Comparison of ENCODE assay signal across 36 cellular contexts in the genomic region with DNA sequence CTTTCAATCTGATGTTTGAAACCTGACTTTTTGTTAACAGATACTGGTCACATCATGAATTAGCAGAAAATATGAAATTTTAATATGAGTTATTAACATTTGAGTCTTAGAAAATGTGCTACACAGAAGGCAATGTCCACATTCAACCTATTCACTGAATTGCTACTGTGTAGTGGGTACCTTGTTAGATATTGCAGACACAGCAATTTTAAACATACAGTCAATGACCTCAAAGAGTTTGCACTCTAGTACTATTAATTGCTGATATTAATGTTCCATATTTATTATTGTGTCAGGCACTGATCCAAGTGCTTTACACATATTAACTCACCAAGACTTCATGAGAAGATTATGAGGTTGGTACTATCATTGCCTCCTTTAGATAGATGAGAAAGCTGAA.
DNase-seq lines count a peak whose midpoint lies in the region; ATAC-seq, FAIRE-seq and TF ChIP-seq lines count a peak whose summit lies in the region.
"Had no signal": no experiment of that assay in that cellular context is flagged by ENCODE, and none has a peak within 500 bp of the region (broad histone marks: within the 10 kb centered on the region; RNA-seq: fewer than 3 reads in every experiment).

No MANE protein-coding gene starts in this region.

- TF ChIP-seq EP300 in HepG2 (IDR thresholded peaks at IDR 0.05; ENCODE audit: low read depth in 2 of 2, low read length in 2 of 2) (no peak), HepG2 (CRISPR knock-in tag; IDR thresholded peaks at IDR 0.05; ENCODE audit: borderline replicate concordance) (no peak), A549 (IDR thresholded peaks at IDR 0.05) (no peak), K562 (IDR thresholded peaks at IDR 0.05; ENCODE audit: low read length) (no peak)

- ATAC-seq in HepG2 (no peak), right lobe of liver (no peak), A549 (no peak), IMR-90 (ENCODE audit: low read depth) (no peak), K562 (no peak)
- no peak for ATAC-seq in activated T-helper 17 cell treated with anti-CD3 and anti-CD28 coated beads, Interleukin-2, amount 50 U/mL, for 72 hours (replicated peaks)
- ATAC-seq: CD8-positive, alpha-beta T cell had no signal

- H3K9me3 Mint-ChIP-seq in activated T-helper 17 cell treated with anti-CD3 and anti-CD28 coated beads, Interleukin-2, amount 50 U/mL, for 72 hours: no peaks in the 10 kb centered on the region
- H3K9me3 Mint-ChIP-seq: CD4-positive, alpha-beta memory T cell; CD4-positive, alpha-beta T cell; CD8-positive, alpha-beta memory T cell; CD8-positive, alpha-beta T cell had no signal

- H4K8ac ChIP-seq in IMR-90 (ENCODE audit: low read depth in 2 of 2, low read length in 2 of 2): no peak overlapping the region

- H3K27ac ChIP-seq in HepG2 (ENCODE audit: extremely low read length, insufficient read depth, low read length): no peak overlapping the region
- no peak overlapping the region for H3K27ac ChIP-seq in right lobe of liver
- H3K27ac ChIP-seq in A549: no peak overlapping the region
- no peak overlapping the region for H3K27ac ChIP-seq in IMR-90 (ENCODE audit: insufficient read depth, low read length)
- no peak overlapping the region for H3K27ac ChIP-seq in K562 (ENCODE audit: extremely low read depth, low read depth, low read length)
- H3K27ac ChIP-seq: 22Rv1; BLaER1; BLaER1 treated with 17β-estradiol and CSF1 and Interleukin-3, amounts not matched to agents 10 nM and 100 nM; C4-2B had no signal

- DNase-seq in HepG2 (ENCODE audit: low spot score) (no peak), right lobe of liver (no peak), A549 (ENCODE audit: low read depth in 1 of 2, low spot score in 1 of 2) (no peak), IMR-90 (no peak), K562 (ENCODE audit: extremely low read depth in 1 of 4, low spot score in 3 of 4) (no peak), NCI-H2107 treated with DMSO at 0.1 percent for 48 hours (lab: John Stamatoyannopoulos, UW; ENCODE audit: unreplicated experiment) (no peak)
- no peak for DNase-seq in stimulated activated CD4-positive, alpha-beta T cell treated with anti-CD3 and anti-CD28 coated beads, Interleukin-12 subunit alpha, Interleukin-12 subunit beta, amount 100 ng/mL, for 4 hours
- DNase-seq: 8988T; ACHN; AML-193; BE2C; C1 segment of cervical spinal cord; Caco-2; Calu3; CD4-positive, alpha-beta memory T cell; CD4-positive, alpha-beta T cell; CD4-positive, CD25-positive, alpha-beta regulatory T cell; CD8-positive, alpha-beta memory T cell; CD8-positive, alpha-beta T cell; COR-L47; DMS 273 treated with DMSO at 0.1 percent for 48 hours; DMS153; DMS53; DMS79; DMS79 treated with DMSO at 0.1 percent for 48 hours; DND-41; EL had no signal

- BruUV-seq in HepG2 (replicated peaks; lab: Mats Ljungman, UMichigan): no TSS peak
- BruUV-seq in IMR-90 (replicated peaks; lab: Mats Ljungman, UMichigan): no TSS peak
- BruUV-seq in K562 (replicated peaks; lab: Mats Ljungman, UMichigan): no TSS peak

- H3K79me1 ChIP-seq in IMR-90 (ENCODE audit: low read depth in 1 of 2, low read length in 2 of 2): no peaks in the 10 kb centered on the region

- POLR2A ChIA-PET in HepG2 (lab: Yijun Ruan, JAX) (no interaction called here), A549 (lab: Yijun Ruan, JAX) (no interaction called here), IMR-90 (lab: Charles Lee; ENCODE audit: unreplicated experiment) (no interaction called here), K562 (lab: Yijun Ruan, JAX) (no interaction called here)

- dilution Hi-C loops in IMR-90 (cut with HindIII; ENCODE audit: low sequenced_read_pairs, unreplicated experiment): no loop called here

- H3K4ac ChIP-seq in IMR-90 (ENCODE audit: low read depth, low read length): no peak overlapping the region

- in situ Hi-C loops in HepG2 (cut with HindIII; ENCODE audit: extremely low pct_ligation_motif_present, low pct_unique_long_range_greater_than_20kb): no loop called here
- in situ Hi-C loops in IMR-90 (cut with MboI; ENCODE audit: low sequenced_read_pairs): no loop called here
- in situ Hi-C loops in K562 (cut with MboI): no loop called here

- no peak overlapping the region for H3K27ac Mint-ChIP-seq in activated T-helper 17 cell treated with anti-CD3 and anti-CD28 coated beads, Interleukin-2, amount 50 U/mL, for 72 hours
- H3K27ac Mint-ChIP-seq: B cell; CD14-positive monocyte; CD4-positive, alpha-beta memory T cell; CD4-positive, alpha-beta T cell; CD4-positive, CD25-positive, alpha-beta regulatory T cell; CD8-positive, alpha-beta memory T cell; CD8-positive, alpha-beta T cell had no signal

- H3K23ac ChIP-seq in IMR-90 (ENCODE audit: low read depth, low read length): no peak overlapping the region

- CTCF ChIA-PET in HepG2 (lab: Yijun Ruan, JAX; ENCODE audit: low intra/inter-chr PET ratio, low total read pairs) (no interaction called here), A549 (lab: Yijun Ruan, JAX) (no interaction called here), IMR-90 (lab: Yijun Ruan, JAX) (no interaction called here), K562 (lab: Yijun Ruan, JAX; ENCODE audit: low intra/inter-chr PET ratio) (no interaction called here)

- intact Hi-C loops in HepG2 (cut with micrococcal nuclease; ENCODE audit: unreplicated experiment) (no loop called here), right lobe of liver (cut with DNase I) (no loop called here), IMR-90 (cut with micrococcal nuclease) (no loop called here), K562 (cut with micrococcal nuclease) (no loop called here)

- H4K20me1 ChIP-seq in HepG2 (ENCODE audit: insufficient read depth, low read length) (no peaks in the 10 kb centered on the region), IMR-90 (ENCODE audit: insufficient read depth, low read length) (no peaks in the 10 kb centered on the region), K562 (replicated peaks; ENCODE audit: control insufficient read depth, insufficient read depth, low read length) (no peaks in the 10 kb centered on the region)
- H4K20me1 ChIP-seq: BLaER1; BLaER1 treated with 17β-estradiol and CSF1 and Interleukin-3, amounts not matched to agents 10 nM and 100 nM had no signal

- FAIRE-seq in HepG2 (lab: Jason Lieb, UNC) (no peak), A549 (lab: Jason Lieb, UNC) (no peak), K562 (lab: Jason Lieb, UNC) (no peak)
- FAIRE-seq: A204.1, D721Med had no signal

- no peak overlapping the region for H2AK9ac ChIP-seq in IMR-90 (replicated peaks; ENCODE audit: low read depth, low read length, poor library complexity)

- no peak overlapping the region for H2AK5ac ChIP-seq in IMR-90 (ENCODE audit: low read depth, low read length)

- no peak overlapping the region for H2BK20ac ChIP-seq in IMR-90 (ENCODE audit: low read depth, low read length)

- TF ChIP-seq POLR2A in HepG2 (IDR thresholded peaks at IDR 0.05; ENCODE audit: insufficient read depth in 1 of 2, low read depth in 2 of 2, low read length in 2 of 2): no peak
- no peak for TF ChIP-seq POLR2A in right lobe of liver (IDR thresholded peaks at IDR 0.05)
- no peak for TF ChIP-seq POLR2A in A549 (IDR thresholded peaks at IDR 0.05; ENCODE audit: low read length)
- TF ChIP-seq POLR2A in IMR-90 (IDR thresholded peaks at IDR 0.05; ENCODE audit: low read depth, low read length): no peak
- TF ChIP-seq POLR2A in K562 (conservative IDR thresholded peaks at IDR 0.05): no peak

- no peak overlapping the region for H2BK5ac ChIP-seq in IMR-90 (ENCODE audit: low read depth, low read length, poor library complexity, severe bottlenecking)

- no peaks in the 10 kb centered on the region for H3K4me1 Mint-ChIP-seq in activated T-helper 17 cell treated with anti-CD3 and anti-CD28 coated beads, Interleukin-2, amount 50 U/mL, for 72 hours
- H3K4me1 Mint-ChIP-seq: B cell; CD14-positive monocyte; CD4-positive, alpha-beta memory T cell; CD4-positive, CD25-positive, alpha-beta regulatory T cell; CD8-positive, alpha-beta memory T cell had no signal

- H3K27me3 Mint-ChIP-seq in activated T-helper 17 cell treated with anti-CD3 and anti-CD28 coated beads, Interleukin-2, amount 50 U/mL, for 72 hours: peaks cover 5% of the 10 kb centered on the region

- H3K9ac ChIP-seq in HepG2 (ENCODE audit: insufficient read depth, low read depth, low read length): no peak overlapping the region
- no peak overlapping the region for H3K9ac ChIP-seq in IMR-90 (ENCODE audit: low read depth, low read length)
- no peak overlapping the region for H3K9ac ChIP-seq in K562 (ENCODE audit: insufficient read depth in 1 of 2, low read depth in 2 of 2, low read length in 2 of 2)
- H3K9ac ChIP-seq: BLaER1; BLaER1 treated with 17β-estradiol and CSF1 and Interleukin-3, amounts not matched to agents 10 nM and 100 nM had no signal

- H3K14ac ChIP-seq in IMR-90 (replicated peaks; ENCODE audit: low read depth, low read length): no peak overlapping the region

- no peak overlapping the region for H3K56ac ChIP-seq in IMR-90 (ENCODE audit: extremely low read depth, insufficient read depth, low read length)

- TF ChIP-seq RAD21 in HepG2 (CRISPR knock-in tag; IDR thresholded peaks at IDR 0.05): no peak
- no peak for TF ChIP-seq RAD21 in A549 (conservative IDR thresholded peaks at IDR 0.05 in 1 of 2, IDR thresholded peaks at IDR 0.05 in 1 of 2)
- TF ChIP-seq RAD21 in IMR-90 (IDR thresholded peaks at IDR 0.05; ENCODE audit: low read length): no peak
- no peak for TF ChIP-seq RAD21 in K562 (CRISPR knock-in tag; conservative IDR thresholded peaks at IDR 0.05 in 1 of 2, IDR thresholded peaks at IDR 0.05 in 1 of 2)

- H3K4me1 ChIP-seq in HepG2 (ENCODE audit: insufficient read depth, low read length) (no peaks in the 10 kb centered on the region), right lobe of liver (no peaks in the 10 kb centered on the region), A549 (no peaks in the 10 kb centered on the region), IMR-90 (ENCODE audit: control insufficient read depth, insufficient read depth, low read length) (no peaks in the 10 kb centered on the region), K562 (replicated peaks in 1 of 2; ENCODE audit: control insufficient read depth in 2 of 2, insufficient read depth in 2 of 2, low read length in 2 of 2) (no peaks in the 10 kb centered on the region)
- H3K4me1 ChIP-seq: BE2C; BLaER1; BLaER1 treated with 17β-estradiol and CSF1 and Interleukin-3, amounts not matched to agents 10 nM and 100 nM; Caco-2 had no signal

- H3K36me3 ChIP-seq in HepG2 (replicated peaks in 1 of 2; ENCODE audit: control insufficient read depth in 1 of 2, insufficient read depth in 2 of 2, low read length in 2 of 2) (no peaks in the 10 kb centered on the region), right lobe of liver (no peaks in the 10 kb centered on the region), IMR-90 (ENCODE audit: control insufficient read depth, insufficient read depth, low read length) (no peaks in the 10 kb centered on the region), K562 (ENCODE audit: control insufficient read depth, insufficient read depth, low read length) (no peaks in the 10 kb centered on the region)
- H3K36me3 ChIP-seq: BE2C; BLaER1; BLaER1 treated with 17β-estradiol and CSF1 and Interleukin-3, amounts not matched to agents 10 nM and 100 nM had no signal

- no peak overlapping the region for H3K18ac ChIP-seq in IMR-90 (ENCODE audit: low read depth, low read length)

- TF ChIP-seq CTCF in HepG2 (CRISPR knock-in tag; IDR thresholded peaks at IDR 0.05): no peak
- no peak for TF ChIP-seq CTCF in right lobe of liver (IDR thresholded peaks at IDR 0.05)
- no peak for TF ChIP-seq CTCF in A549 (IDR thresholded peaks at IDR 0.05)
- no peak for TF ChIP-seq CTCF in IMR-90 (conservative IDR thresholded peaks at IDR 0.05; ENCODE audit: low read depth, low read length)
- no peak for TF ChIP-seq CTCF in K562 (IDR thresholded peaks at IDR 0.05 in 2 of 3, conservative IDR thresholded peaks at IDR 0.05 in 1 of 3; ENCODE audit: insufficient read depth in 2 of 3, low read depth in 1 of 3, low read length in 3 of 3)

- H2AFZ ChIP-seq in HepG2 (ENCODE audit: low read length) (no peak overlapping the region), IMR-90 (replicated peaks; ENCODE audit: low read length, poor library complexity) (no peak overlapping the region), K562 (ENCODE audit: low read depth, low read length) (no peak overlapping the region)

- no peak overlapping the region for H2BK15ac ChIP-seq in IMR-90 (ENCODE audit: low read depth, low read length)

- H3K4me2 ChIP-seq in HepG2 (ENCODE audit: low read depth, low read length): no peak overlapping the region
- no peak overlapping the region for H3K4me2 ChIP-seq in A549
- H3K4me2 ChIP-seq in IMR-90 (ENCODE audit: low read depth, low read length): no peak overlapping the region
- H3K4me2 ChIP-seq in K562 (ENCODE audit: insufficient read depth, low read length): no peak overlapping the region
- H3K4me2 ChIP-seq: BLaER1; BLaER1 treated with 17β-estradiol and CSF1 and Interleukin-3, amounts not matched to agents 10 nM and 100 nM had no signal

- no peak overlapping the region for H2BK120ac ChIP-seq in IMR-90 (ENCODE audit: low read depth, low read length)

- no peaks in the 10 kb centered on the region for H3K79me2 ChIP-seq in HepG2 (ENCODE audit: insufficient read depth, low read length)
- H3K79me2 ChIP-seq in K562 (ENCODE audit: control insufficient read depth, insufficient read depth, low read length): no peaks in the 10 kb centered on the region

- H3K9me3 ChIP-seq in HepG2 (ENCODE audit: low read length) (no peaks in the 10 kb centered on the region), right lobe of liver (no peaks in the 10 kb centered on the region), A549 (no peaks in the 10 kb centered on the region), IMR-90 (ENCODE audit: control insufficient read depth, insufficient read depth, low read length) (no peaks in the 10 kb centered on the region), K562 (replicated peaks; ENCODE audit: control insufficient read depth, insufficient read depth, low read depth, low read length) (no peaks in the 10 kb centered on the region)
- H3K9me3 ChIP-seq: BE2C; BLaER1; BLaER1 treated with 17β-estradiol and CSF1 and Interleukin-3, amounts not matched to agents 10 nM and 100 nM; Caco-2 had no signal

- H3K9me1 ChIP-seq in IMR-90 (ENCODE audit: insufficient read depth, low read length): no peaks in the 10 kb centered on the region
- H3K9me1 ChIP-seq in K562 (ENCODE audit: control insufficient read depth, insufficient read depth, low read length): no peaks in the 10 kb centered on the region

- no peak overlapping the region for H3K4me3 ChIP-seq in HepG2 (replicated peaks in 1 of 3; ENCODE audit: insufficient read depth in 1 of 3, low read depth in 2 of 3, low read length in 3 of 3)
- H3K4me3 ChIP-seq in right lobe of liver: no peak overlapping the region
- no peak overlapping the region for H3K4me3 ChIP-seq in A549
- no peak overlapping the region for H3K4me3 ChIP-seq in IMR-90 (ENCODE audit: insufficient read depth, low read depth, low read length)
- no peak overlapping the region for H3K4me3 ChIP-seq in K562
- H3K4me3 ChIP-seq: BLaER1; BLaER1 treated with 17β-estradiol and CSF1 and Interleukin-3, amounts not matched to agents 10 nM and 100 nM had no signal

- no peak overlapping the region for H3K4me3 Mint-ChIP-seq in activated T-helper 17 cell treated with anti-CD3 and anti-CD28 coated beads, Interleukin-2, amount 50 U/mL, for 72 hours
- H3K4me3 Mint-ChIP-seq: B cell; CD14-positive monocyte; CD4-positive, alpha-beta memory T cell; CD4-positive, alpha-beta T cell; CD4-positive, CD25-positive, alpha-beta regulatory T cell; CD8-positive, alpha-beta memory T cell; CD8-positive, alpha-beta T cell had no signal

- no peak overlapping the region for H4K5ac ChIP-seq in IMR-90 (ENCODE audit: low read depth, low read length)

- H3K36me3 Mint-ChIP-seq in activated T-helper 17 cell treated with anti-CD3 and anti-CD28 coated beads, Interleukin-2, amount 50 U/mL, for 72 hours (ENCODE audit: low read depth): no peaks in the 10 kb centered on the region
- H3K36me3 Mint-ChIP-seq: CD14-positive monocyte; CD4-positive, alpha-beta memory T cell; CD4-positive, CD25-positive, alpha-beta regulatory T cell; CD8-positive, alpha-beta memory T cell; CD8-positive, alpha-beta T cell had no signal

- H4K91ac ChIP-seq in IMR-90 (ENCODE audit: insufficient read depth, low read depth, low read length): no peak overlapping the region

- H3K27me3 ChIP-seq in HepG2 (ENCODE audit: control insufficient read depth in 1 of 2, insufficient read depth in 2 of 2, low read length in 2 of 2) (peaks cover 0 to 6% of the 10 kb centered on the region in 2 experiments; a peak in 2 of 5 replicates), right lobe of liver (no peaks in the 10 kb centered on the region), IMR-90 (ENCODE audit: control insufficient read depth, insufficient read depth, low read length) (no peaks in the 10 kb centered on the region), K562 (ENCODE audit: control insufficient read depth in 2 of 2, insufficient read depth in 2 of 2, low read length in 2 of 2) (no peaks in the 10 kb centered on the region)
- H3K27me3 ChIP-seq: BLaER1; BLaER1 treated with 17β-estradiol and CSF1 and Interleukin-3, amounts not matched to agents 10 nM and 100 nM had no signal

Comparison
In these comparisons a context has a peak if more than half of its experiments do, and no peak if none do; other contexts are left out.
1. Of the 241 proteins assayed by ChIP-seq in both HepG2 and K562: peak only in HepG2: none; only in K562: MAFG; in both: MAFF and MAFK; in neither: 238.